ENCODE assay signal across 9 cellular contexts in the genomic region with DNA sequence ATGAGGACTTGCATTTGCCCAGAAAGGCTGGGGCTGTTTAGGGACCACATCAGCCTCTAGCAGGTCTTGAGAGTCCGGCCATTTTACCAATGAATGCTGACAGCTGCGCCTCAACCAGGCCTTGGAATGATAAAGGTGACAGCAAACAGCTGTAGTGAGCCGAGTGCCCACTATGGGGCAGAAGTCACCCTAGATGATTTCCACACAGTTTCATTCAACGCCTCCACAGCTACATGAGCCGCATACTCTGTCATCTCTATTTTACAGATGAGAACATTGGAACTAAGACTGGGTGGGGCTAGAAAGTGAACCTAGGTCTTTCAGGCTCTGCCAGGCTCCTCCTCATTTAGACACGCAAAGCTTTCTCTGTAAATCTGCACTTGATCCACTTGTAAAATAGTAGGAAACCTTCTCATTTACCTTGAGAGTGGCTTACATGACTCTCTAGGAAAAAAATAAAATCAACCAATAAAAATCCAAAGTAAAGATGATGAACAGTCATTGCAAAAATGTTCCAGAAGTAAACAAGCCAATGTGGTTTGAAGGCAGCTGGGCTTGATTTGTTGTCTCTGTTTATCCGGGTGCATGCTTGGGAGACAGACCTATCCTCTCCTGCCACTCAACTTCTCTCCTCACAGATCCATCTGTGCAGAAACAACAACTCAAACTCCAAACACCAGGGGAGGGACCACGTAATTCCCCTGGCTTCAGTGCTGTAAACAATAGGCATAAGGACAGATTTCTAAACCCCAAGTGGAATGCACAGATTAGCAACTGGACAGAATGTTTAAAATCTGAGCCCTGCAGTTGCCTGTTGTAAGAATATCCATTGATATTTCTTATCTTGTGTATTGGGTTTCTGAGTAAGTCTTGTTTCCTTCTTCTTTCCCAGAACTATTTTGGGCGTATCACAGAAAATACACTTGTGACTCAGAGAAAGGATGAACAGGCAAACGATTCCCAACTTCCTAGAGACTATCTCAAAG. TPM values are rescaled to one million over a fixed set of nuclear protein-coding genes. Genes with fewer than 3 reads are reported as not detected.
A peak's percentile ranks its signal among the peaks of the same experiment; 100 is the strongest.
DNase-seq lines count a peak whose midpoint lies in the region; ATAC-seq and TF ChIP-seq lines count a peak whose summit lies in the region.
"Had no signal": no experiment of that assay in that cellular context is flagged by ENCODE, and none has a peak within 500 bp of the region (broad histone marks: within the 10 kb centered on the region; RNA-seq: fewer than 3 reads in every experiment).

No MANE protein-coding gene starts in this region.

- peaks cover 28% of the 10 kb centered on the region for H3K36me3 Mint-ChIP-seq in activated naive CD8-positive, alpha-beta T cell treated with anti-CD3 and anti-CD28 coated beads, Interleukin-2, amount 10 ng/mL, durations not matched to agents 7 days and 5 days

- H3K36me3 ChIP-seq in heart right ventricle = peaks cover 0 to 85% (median 8%) of the 10 kb centered on the region in 9 donors

- TF ChIP-seq CTCF in HL-60 (IDR thresholded peaks at IDR 0.05; ENCODE audit: insufficient read depth, low read length) (peak; percentile 68), heart right ventricle (IDR thresholded peaks at IDR 0.05) (peak; percentile 17 to 73 (median 55))

- H3K27me3 ChIP-seq in HL-60 (ENCODE audit: insufficient read depth, poor library complexity, severe bottlenecking) (no peaks in the 10 kb centered on the region), heart right ventricle (no peaks in the 10 kb centered on the region)

- ATAC-seq in activated naive CD8-positive, alpha-beta T cell treated with anti-CD3 and anti-CD28 coated beads, Interleukin-2, amount 10 ng/mL, durations not matched to agents 7 days and 5 days (ENCODE audit: low read depth) = peak; percentile 42
- ATAC-seq in heart right ventricle (peak; percentile 64 to 84 (median 81)), GM21526 (IDR thresholded peaks at IDR 0.05; ENCODE audit: low FRiP score, unreplicated experiment) (no peak)

- no peak overlapping the region for H3K4me3 Mint-ChIP-seq in activated naive CD8-positive, alpha-beta T cell treated with anti-CD3 and anti-CD28 coated beads, Interleukin-2, amount 10 ng/mL, durations not matched to agents 7 days and 5 days
- H3K4me3 Mint-ChIP-seq: CD8-positive, alpha-beta memory T cell had no signal

- peak; percentile 40 to 67 (median 60) for DNase-seq in NCI-H1417 (lab: John Stamatoyannopoulos, UW)
- no peak for DNase-seq in NCI-H1417 treated with DMSO at 0.1 percent for 48 hours (lab: John Stamatoyannopoulos, UW)
- peak in 1 of 2 experiments; percentile 52 for DNase-seq in HL-60 (ENCODE audit: low read depth in 1 of 2, low spot score in 1 of 2)
- peak; percentile 66 for DNase-seq in OCI-M1 (lab: John Stamatoyannopoulos, UW)
- no peak for DNase-seq in activated naive CD8-positive, alpha-beta T cell treated with anti-CD3 and anti-CD28 coated beads, Interleukin-2, amount 10 ng/mL, durations not matched to agents 7 days and 5 days
- peak; percentile 32 to 44 for DNase-seq in heart right ventricle
- DNase-seq in renal cortical epithelial cell (ENCODE audit: low read depth) = peak; percentile 86

- intact Hi-C loops in heart right ventricle (cut with DNase I) = loop anchor here (5.0 to 10.0 kb wide), 3 partner anchors 47 to 320 kb away; no protein-coding TSS in a partner anchor

- H3K4me3 ChIP-seq in HL-60 (replicated peaks; ENCODE audit: insufficient read depth, low read length) (no peak overlapping the region), heart right ventricle (no peak overlapping the region)

- H3K9me3 Mint-ChIP-seq in activated naive CD8-positive, alpha-beta T cell treated with anti-CD3 and anti-CD28 coated beads, Interleukin-2, amount 10 ng/mL, durations not matched to agents 7 days and 5 days = no peaks in the 10 kb centered on the region

- POLR2A ChIA-PET in activated naive CD8-positive, alpha-beta T cell treated with anti-CD3 and anti-CD28 coated beads, Interleukin-2, amount 10 ng/mL, durations not matched to agents 7 days and 5 days (lab: Charles Lee) = no interaction called here

- H3K4me1 ChIP-seq in heart right ventricle = peaks cover 0 to 49% (median 11%) of the 10 kb centered on the region in 9 donors

- H3K27ac Mint-ChIP-seq in activated naive CD8-positive, alpha-beta T cell treated with anti-CD3 and anti-CD28 coated beads, Interleukin-2, amount 10 ng/mL, durations not matched to agents 7 days and 5 days = no peak overlapping the region

- H3K27me3 Mint-ChIP-seq in activated naive CD8-positive, alpha-beta T cell treated with anti-CD3 and anti-CD28 coated beads, Interleukin-2, amount 10 ng/mL, durations not matched to agents 7 days and 5 days = peaks cover 3% of the 10 kb centered on the region

- H3K4me1 Mint-ChIP-seq in activated naive CD8-positive, alpha-beta T cell treated with anti-CD3 and anti-CD28 coated beads, Interleukin-2, amount 10 ng/mL, durations not matched to agents 7 days and 5 days = peaks cover 5% of the 10 kb centered on the region
- H3K4me1 Mint-ChIP-seq: CD8-positive, alpha-beta memory T cell had no signal

- H3K27ac ChIP-seq in HL-60 (replicated peaks) (no peak overlapping the region), heart right ventricle (peak overlapping the region in 2 of 10 donors; percentile 58 to 69)

- 42 to 46% methylated on average over 10 of the region's 10 CpGs for WGBS in heart right ventricle, 2 donors

- H3K9me3 ChIP-seq in heart right ventricle = peaks cover 0 to 3% (median 0%) of the 10 kb centered on the region in 11 donors

RNA-seq across cellular contexts. Expression of gene LDHAL6B, which starts 31.5 kb away (rescaled TPM):
- total RNA-seq in activated naive CD8-positive, alpha-beta T cell treated with anti-CD3 and anti-CD28 coated beads, Interleukin-2, amount 10 ng/mL, durations not matched to agents 7 days and 5 days = not detected
- total RNA-seq in heart right ventricle (not detected), renal cortical epithelial cell (not detected in 2 replicates)
- polyA plus RNA-seq in heart right ventricle = not detected
- total RNA-seq: CD8-positive, alpha-beta memory T cell had no signal
- polyA plus RNA-seq: CD8-positive, alpha-beta memory T cell had no signal

Comparison
In these comparisons a context has a peak if more than half of its experiments do, and no peak if none do; other contexts are left out.
1. DNase-seq: peak in NCI-H1417 (3 of 3), OCI-M1 (single experiment), heart right ventricle (2 of 2) and renal cortical epithelial cell (single experiment); none in NCI-H1417 treated with DMSO at 0.1 percent for 48 hours (single experiment) and activated naive CD8-positive, alpha-beta T cell treated with anti-CD3 and anti-CD28 coated beads, Interleukin-2, amount 10 ng/mL, durations not matched to agents 7 days and 5 days (single experiment).